In the genomic region with DNA sequence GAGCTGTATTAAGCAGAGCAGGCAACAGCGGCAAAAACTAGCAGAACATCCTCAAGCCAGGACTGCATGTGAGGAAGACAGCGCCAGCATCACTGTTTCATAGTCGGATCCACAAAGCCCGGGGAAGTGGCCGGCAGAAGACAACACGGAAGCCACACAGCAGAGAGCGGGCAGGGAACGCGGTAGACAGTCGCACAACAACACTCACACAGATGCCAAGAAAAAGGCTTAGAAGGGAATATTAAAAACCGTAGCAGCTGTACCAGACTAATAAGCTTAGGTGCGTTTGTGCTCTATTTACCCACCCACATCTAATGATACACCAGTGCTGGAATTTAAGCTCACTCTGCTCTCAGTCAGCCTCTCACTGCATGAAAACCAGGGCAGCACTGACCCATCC, we compare ENCODE assay signal across 9 cellular contexts. TPM values are rescaled to one million over a fixed set of nuclear protein-coding genes. Genes with fewer than 3 reads are reported as not detected.
DNase-seq lines count a peak whose midpoint lies in the region; ATAC-seq lines count a peak whose summit lies in the region.
"Had no signal": no experiment of that assay in that cellular context is flagged by ENCODE, and none has a peak within 500 bp of the region (broad histone marks: within the 10 kb centered on the region; RNA-seq: fewer than 3 reads in every experiment).

No MANE protein-coding gene starts in this region.

- no peaks in the 10 kb centered on the region for H3K36me3 Mint-ChIP-seq in activated naive CD4-positive, alpha-beta T cell treated with anti-CD3 and anti-CD28 coated beads, Interleukin-2, amount 50 U/mL, for 72 hours

- ATAC-seq in activated naive CD4-positive, alpha-beta T cell treated with anti-CD3 and anti-CD28 coated beads, Interleukin-2, amount 50 U/mL, for 72 hours = peak; percentile 39 to 59
- no peak for ATAC-seq in GM21526 (IDR thresholded peaks at IDR 0.05; ENCODE audit: low FRiP score, unreplicated experiment)
- no peak for ATAC-seq in GM19452 (IDR thresholded peaks at IDR 0.05; ENCODE audit: unreplicated experiment)
- ATAC-seq in GM21528 (IDR thresholded peaks at IDR 0.05; ENCODE audit: low FRiP score, unreplicated experiment) = no peak

- H3K27me3 ChIP-seq in skeletal muscle tissue (ENCODE audit: control insufficient read depth in 3 of 3, insufficient read depth in 3 of 3, low read length in 3 of 3) = no peaks in the 10 kb centered on the region

- DNase-seq in NCI-H146 (lab: John Stamatoyannopoulos, UW) = peak; percentile 40
- DNase-seq in NCI-H146 treated with DMSO at 0.1 percent for 48 hours (lab: John Stamatoyannopoulos, UW; ENCODE audit: unreplicated experiment) = no peak
- DNase-seq in activated naive CD4-positive, alpha-beta T cell treated with anti-CD3 and anti-CD28 coated beads, Interleukin-2, amount 50 U/mL, for 72 hours (ENCODE audit: low spot score in 2 of 2) = no peak

- peak overlapping the region; percentile 5 for H3K4me3 ChIP-seq in iPS-11a (ENCODE audit: low read depth, low read length)
- peak overlapping the region; percentile 52 to 68 (median 56) for H3K4me3 ChIP-seq in skeletal muscle tissue (ENCODE audit: low read length in 3 of 3)

- H3K36me3 ChIP-seq in skeletal muscle tissue (ENCODE audit: control insufficient read depth in 3 of 3, insufficient read depth in 3 of 3, low read length in 3 of 3) = no peaks in the 10 kb centered on the region

- H3K4me1 ChIP-seq in skeletal muscle tissue (ENCODE audit: control insufficient read depth in 3 of 3, insufficient read depth in 3 of 3, low read length in 3 of 3) = peaks cover 26 to 38% (median 28%) of the 10 kb centered on the region in 3 donors

- no peaks in the 10 kb centered on the region for H3K9me3 ChIP-seq in skeletal muscle tissue (ENCODE audit: control insufficient read depth in 3 of 3, low read length in 3 of 3)

- peak overlapping the region in 2 of 3 donors; percentile 43 to 77 for H3K9ac ChIP-seq in skeletal muscle tissue (ENCODE audit: low read depth in 1 of 3, low read length in 3 of 3)

- H3K27ac ChIP-seq in skeletal muscle tissue (ENCODE audit: low read depth, low read length) = no peak overlapping the region

- H3K9me3 Mint-ChIP-seq in activated naive CD4-positive, alpha-beta T cell treated with anti-CD3 and anti-CD28 coated beads, Interleukin-2, amount 50 U/mL, for 72 hours = no peaks in the 10 kb centered on the region

- H3K27ac Mint-ChIP-seq in activated naive CD4-positive, alpha-beta T cell treated with anti-CD3 and anti-CD28 coated beads, Interleukin-2, amount 50 U/mL, for 72 hours = no peak overlapping the region

RNA-seq across cellular contexts. Expression of a gene that starts 16.0 kb away (rescaled TPM):
- 1 to 10 TPM; 2.7 to 9.9 TPM for total RNA-seq in activated naive CD4-positive, alpha-beta T cell treated with anti-CD3 and anti-CD28 coated beads, Interleukin-2, amount 50 U/mL, for 72 hours
- total RNA-seq in skeletal muscle tissue = 1.0 TPM

RNA-seq across cellular contexts. Expression of a gene that starts 16.3 kb away (rescaled TPM):
- not detected for total RNA-seq in activated naive CD4-positive, alpha-beta T cell treated with anti-CD3 and anti-CD28 coated beads, Interleukin-2, amount 50 U/mL, for 72 hours
- total RNA-seq in skeletal muscle tissue = not detected
- total RNA-seq: subcutaneous adipose tissue had no signal

Comparison
In these comparisons a context has a peak if more than half of its experiments do, and no peak if none do; other contexts are left out.
1. ATAC-seq: peak in activated naive CD4-positive, alpha-beta T cell treated with anti-CD3 and anti-CD28 coated beads, Interleukin-2, amount 50 U/mL, for 72 hours (2 of 2); none in GM21526 (single experiment), GM19452 (single experiment) and GM21528 (single experiment).